Comparison of ENCODE assay signal across 8 cellular contexts in the genomic region with DNA sequence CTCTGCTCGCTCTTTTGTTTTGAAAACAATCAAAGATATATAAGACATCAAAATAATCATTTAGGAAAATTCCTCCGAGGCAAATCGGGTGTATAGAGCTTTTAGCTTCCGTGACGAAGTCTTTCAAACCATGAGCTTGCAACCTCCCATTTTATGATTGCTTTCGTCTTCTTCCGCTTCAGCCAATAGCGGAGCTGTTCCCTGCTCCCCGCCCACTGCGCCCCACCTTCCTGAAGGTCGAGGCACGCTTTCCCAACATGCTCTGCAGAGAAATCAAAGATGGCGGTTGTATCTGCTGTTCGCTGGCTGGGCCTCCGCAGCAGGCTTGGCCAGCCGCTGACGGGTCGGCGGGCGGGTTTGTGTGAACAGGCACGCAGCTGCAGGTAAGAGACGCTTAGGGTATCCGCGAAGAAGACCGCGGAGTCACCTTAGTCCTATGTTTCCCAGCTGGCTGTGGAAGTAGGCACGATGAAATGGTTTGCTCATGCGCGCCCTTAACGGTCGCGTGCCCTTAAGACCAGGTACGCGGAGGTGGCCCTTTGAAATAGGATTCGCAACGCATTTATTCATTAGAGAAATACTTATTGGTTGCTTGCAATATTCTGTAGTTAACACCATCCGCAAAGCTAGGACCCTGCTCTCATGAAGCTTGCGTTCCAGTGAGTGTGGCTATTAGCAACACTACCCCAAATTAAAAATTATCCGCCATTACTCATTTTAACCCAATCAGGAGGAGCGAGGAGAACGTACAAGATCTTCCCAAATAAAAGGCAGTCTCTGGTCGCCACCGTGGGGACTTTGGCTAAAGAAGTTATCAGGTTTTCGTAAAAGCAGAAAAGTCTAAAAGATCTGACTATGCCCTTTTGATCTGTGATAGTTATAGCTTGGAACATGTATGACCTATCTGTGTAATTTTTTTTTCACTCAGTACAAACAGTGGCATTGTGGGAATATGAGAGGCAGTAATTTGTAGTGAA. TPM values are rescaled to one million over a fixed set of nuclear protein-coding genes. Genes with fewer than 3 reads are reported as not detected.
DNase-seq lines count a peak whose midpoint lies in the region; ATAC-seq and TF ChIP-seq lines count a peak whose summit lies in the region.

A gene (plus strand): TSS at position 267 of the 977 bp plus-strand sequence. CDS start 13 bp downstream, at position 280.

- peak within 1 kb of the TSS; percentile 68 to 98 (median 92) for H3K27ac ChIP-seq in dorsolateral prefrontal cortex
- H3K27ac ChIP-seq in liver (ENCODE audit: low read depth in 1 of 2, low read length in 2 of 2), result peak within 1 kb of the TSS; percentile 41 to 80

- H3K27ac Mint-ChIP-seq in CD14-positive monocyte, result peak within 1 kb of the TSS; percentile 94 to 100 (median 99)
- peak within 1 kb of the TSS; percentile 95 for H3K27ac Mint-ChIP-seq in activated CD4-positive, alpha-beta memory T cell treated with anti-CD3 and anti-CD28 coated beads for 36 hours

- DNase-seq in CD14-positive monocyte (ENCODE audit: low spot score), result peak; percentile 94
- DNase-seq in NCI-H82 treated with DMSO at 0.1 percent for 48 hours (lab: John Stamatoyannopoulos, UW; ENCODE audit: unreplicated experiment), result peak; percentile 92
- DNase-seq in activated CD4-positive, alpha-beta memory T cell treated with anti-CD3 and anti-CD28 coated beads for 36 hours, result peak; percentile 97
- DNase-seq in dorsolateral prefrontal cortex, result peak; percentile 86 to 96 (median 96)
- DNase-seq in stimulated activated CD4-positive, alpha-beta T cell treated with anti-CD3 and anti-CD28 coated beads, Interleukin-4, amount 100 ng/mL, for 4 hours, result peak; percentile 89 to 95

- H3K4me1 ChIP-seq in liver (ENCODE audit: control insufficient read depth in 4 of 4, insufficient read depth in 4 of 4, low read length in 3 of 4), result peaks cover 6 to 34% (median 25%) of the 10 kb centered on the region in 4 donors

- H3K9ac ChIP-seq in liver (ENCODE audit: low read depth in 1 of 2, low read length in 2 of 2), result peak within 1 kb of the TSS; percentile 63 to 74

- H3K9me3 Mint-ChIP-seq in CD14-positive monocyte, result peaks cover 0 to 2% (median 0%) of the 10 kb centered on the region in 7 donors
- H3K9me3 Mint-ChIP-seq in activated CD4-positive, alpha-beta memory T cell treated with anti-CD3 and anti-CD28 coated beads for 36 hours, result no peaks in the 10 kb centered on the region

- POLR2A ChIA-PET in activated CD4-positive, alpha-beta memory T cell treated with anti-CD3 and anti-CD28 coated beads for 36 hours (lab: Charles Lee), result interaction anchor here (0.8 to 2.1 kb wide), 10 partner anchors 8 to 353 kb away, joined by 3 to 10 read pairs (median 3); a partner anchor contains a TSS

- H3K36me3 Mint-ChIP-seq in CD14-positive monocyte, result peaks cover 40% of the 10 kb centered on the region in 2 donors
- peaks cover 47% of the 10 kb centered on the region for H3K36me3 Mint-ChIP-seq in activated CD4-positive, alpha-beta memory T cell treated with anti-CD3 and anti-CD28 coated beads for 36 hours

- ATAC-seq in GM19397 (IDR thresholded peaks at IDR 0.05; ENCODE audit: unreplicated experiment) (peak; percentile 90), HG03571 (IDR thresholded peaks at IDR 0.05; ENCODE audit: unreplicated experiment) (peak; percentile 89)

- H3K4me3 ChIP-seq in dorsolateral prefrontal cortex (peak within 1 kb of the TSS; percentile 65 to 100 (median 93)), liver (ENCODE audit: low read depth in 1 of 3, low read length in 3 of 3) (peak within 1 kb of the TSS; percentile 72 to 100 (median 85))

- peaks cover 25% of the 10 kb centered on the region for H3K4me1 Mint-ChIP-seq in CD14-positive monocyte
- H3K4me1 Mint-ChIP-seq in activated CD4-positive, alpha-beta memory T cell treated with anti-CD3 and anti-CD28 coated beads for 36 hours (ENCODE audit: low read depth), result peaks cover 60% of the 10 kb centered on the region

- peaks cover 0 to 1% (median 0%) of the 10 kb centered on the region in 3 donors for H3K27me3 Mint-ChIP-seq in CD14-positive monocyte (ENCODE audit: low read depth in 3 of 3)
- no peaks in the 10 kb centered on the region for H3K27me3 Mint-ChIP-seq in activated CD4-positive, alpha-beta memory T cell treated with anti-CD3 and anti-CD28 coated beads for 36 hours

- H3K36me3 ChIP-seq in liver (ENCODE audit: control insufficient read depth in 4 of 4, insufficient read depth in 3 of 4, low read depth in 1 of 4, low read length in 3 of 4), result peaks cover 5 to 25% (median 13%) of the 10 kb centered on the region in 4 donors

- CTCF ChIA-PET in activated CD4-positive, alpha-beta memory T cell treated with anti-CD3 and anti-CD28 coated beads for 36 hours (lab: Charles Lee), result interaction anchor here (0.5 to 1.3 kb wide), 6 partner anchors 8 to 487 kb away, joined by 3 to 5 read pairs (median 4); no protein-coding TSS in a partner anchor

- H3K9me3 ChIP-seq in liver (ENCODE audit: control insufficient read depth in 4 of 4, low read length in 3 of 4), result no peaks in the 10 kb centered on the region

- no peak for TF ChIP-seq CTCF in CD14-positive monocyte (IDR thresholded peaks at IDR 0.05)
- peak in 1 of 56 donors; percentile 10 for TF ChIP-seq CTCF in dorsolateral prefrontal cortex (IDR thresholded peaks at IDR 0.05 in 54 of 56, conservative IDR thresholded peaks at IDR 0.05 in 2 of 56; ENCODE audit: low read depth in 1 of 56, partially characterized antibody in 56 of 56)
- TF ChIP-seq CTCF in liver (IDR thresholded peaks at IDR 0.05; ENCODE audit: low read depth, low read length, missing input control), result no peak

- H3K27me3 ChIP-seq in dorsolateral prefrontal cortex, result no peaks in the 10 kb centered on the region
- no peaks in the 10 kb centered on the region for H3K27me3 ChIP-seq in liver (ENCODE audit: control insufficient read depth in 4 of 4, insufficient read depth in 4 of 4, low read length in 3 of 4)

- peak within 1 kb of the TSS; percentile 93 to 98 for H3K4me3 Mint-ChIP-seq in CD14-positive monocyte
- peak within 1 kb of the TSS; percentile 94 for H3K4me3 Mint-ChIP-seq in activated CD4-positive, alpha-beta memory T cell treated with anti-CD3 and anti-CD28 coated beads for 36 hours

- no peak for TF ChIP-seq RAD21 in liver (IDR thresholded peaks at IDR 0.05)

- under 1% methylated on average over 44 of the region's 44 CpGs for WGBS in liver

- intact Hi-C loops in CD14-positive monocyte (cut with micrococcal nuclease) (loop anchor here (5.0 to 10.0 kb wide), 6 partner anchors 86 to 1134 kb away; a partner anchor contains a TSS), dorsolateral prefrontal cortex (cut with DNase I) (loop anchor here (5.0 to 10.0 kb wide), 4 partner anchors 89 to 491 kb away; a partner anchor contains a TSS)
- intact Hi-C loops in activated CD4-positive, alpha-beta memory T cell treated with anti-CD3 and anti-CD28 coated beads for 36 hours (cut with micrococcal nuclease), result loop anchor here (1.0 to 5.0 kb wide), 6 partner anchors 33 to 336 kb away; a partner anchor contains a TSS

TF ChIP-seq in liver, 16 proteins besides CTCF, POLR2A, EP300 and RAD21 (continues in another document):
- TF ChIP-seq, protein P1, sequence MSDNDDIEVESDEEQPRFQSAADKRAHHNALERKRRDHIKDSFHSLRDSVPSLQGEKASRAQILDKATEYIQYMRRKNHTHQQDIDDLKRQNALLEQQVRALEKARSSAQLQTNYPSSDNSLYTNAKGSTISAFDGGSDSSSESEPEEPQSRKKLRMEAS (IDR thresholded peaks at IDR 0.05), result peak; percentile 95
- TF ChIP-seq, protein P2, sequence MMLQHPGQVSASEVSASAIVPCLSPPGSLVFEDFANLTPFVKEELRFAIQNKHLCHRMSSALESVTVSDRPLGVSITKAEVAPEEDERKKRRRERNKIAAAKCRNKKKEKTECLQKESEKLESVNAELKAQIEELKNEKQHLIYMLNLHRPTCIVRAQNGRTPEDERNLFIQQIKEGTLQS (IDR thresholded peaks at IDR 0.05), result no peak
- peak in 1 of 2 donors; percentile 51 for TF ChIP-seq JUND (IDR thresholded peaks at IDR 0.05)
- TF ChIP-seq NR2F2 (IDR thresholded peaks at IDR 0.05), result peak; percentile 54
- peak; percentile 5 to 25 for TF ChIP-seq HNF4A (conservative IDR thresholded peaks at IDR 0.05)
- TF ChIP-seq, protein P3, sequence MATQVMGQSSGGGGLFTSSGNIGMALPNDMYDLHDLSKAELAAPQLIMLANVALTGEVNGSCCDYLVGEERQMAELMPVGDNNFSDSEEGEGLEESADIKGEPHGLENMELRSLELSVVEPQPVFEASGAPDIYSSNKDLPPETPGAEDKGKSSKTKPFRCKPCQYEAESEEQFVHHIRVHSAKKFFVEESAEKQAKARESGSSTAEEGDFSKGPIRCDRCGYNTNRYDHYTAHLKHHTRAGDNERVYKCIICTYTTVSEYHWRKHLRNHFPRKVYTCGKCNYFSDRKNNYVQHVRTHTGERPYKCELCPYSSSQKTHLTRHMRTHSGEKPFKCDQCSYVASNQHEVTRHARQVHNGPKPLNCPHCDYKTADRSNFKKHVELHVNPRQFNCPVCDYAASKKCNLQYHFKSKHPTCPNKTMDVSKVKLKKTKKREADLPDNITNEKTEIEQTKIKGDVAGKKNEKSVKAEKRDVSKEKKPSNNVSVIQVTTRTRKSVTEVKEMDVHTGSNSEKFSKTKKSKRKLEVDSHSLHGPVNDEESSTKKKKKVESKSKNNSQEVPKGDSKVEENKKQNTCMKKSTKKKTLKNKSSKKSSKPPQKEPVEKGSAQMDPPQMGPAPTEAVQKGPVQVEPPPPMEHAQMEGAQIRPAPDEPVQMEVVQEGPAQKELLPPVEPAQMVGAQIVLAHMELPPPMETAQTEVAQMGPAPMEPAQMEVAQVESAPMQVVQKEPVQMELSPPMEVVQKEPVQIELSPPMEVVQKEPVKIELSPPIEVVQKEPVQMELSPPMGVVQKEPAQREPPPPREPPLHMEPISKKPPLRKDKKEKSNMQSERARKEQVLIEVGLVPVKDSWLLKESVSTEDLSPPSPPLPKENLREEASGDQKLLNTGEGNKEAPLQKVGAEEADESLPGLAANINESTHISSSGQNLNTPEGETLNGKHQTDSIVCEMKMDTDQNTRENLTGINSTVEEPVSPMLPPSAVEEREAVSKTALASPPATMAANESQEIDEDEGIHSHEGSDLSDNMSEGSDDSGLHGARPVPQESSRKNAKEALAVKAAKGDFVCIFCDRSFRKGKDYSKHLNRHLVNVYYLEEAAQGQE (IDR thresholded peaks at IDR 0.05), result no peak
- TF ChIP-seq FOXA2 (IDR thresholded peaks at IDR 0.05), result peak; percentile 21

RNA-seq across cellular contexts. Expression of the gene that starts here (rescaled TPM):
- 10 to 100 TPM; 14.0 to 17.8 TPM for polyA plus RNA-seq in CD14-positive monocyte
- 100 to 1,000 TPM; 172 to 175 TPM for total RNA-seq in activated CD4-positive, alpha-beta memory T cell treated with anti-CD3 and anti-CD28 coated beads for 36 hours
- total RNA-seq in dorsolateral prefrontal cortex, result 100 to 1,000 TPM in 119 of 120 experiments, 10 to 100 TPM in 1; 80.1 to 174 (median 135) TPM
- 10 to 100 TPM; 53.6 to 74.6 TPM for total RNA-seq in liver
- 10 to 100 TPM; 25.5 to 36.7 TPM for polyA plus RNA-seq in liver

Comparison
In these comparisons a context has a peak if more than half of its experiments do, and no peak if none do; other contexts are left out.
1. Peak in every context shown above with its lines: DNase-seq, ATAC-seq, H3K4me3 ChIP-seq and H3K27ac ChIP-seq.